24 cellular contexts compared by ENCODE assay signal in the genomic region with DNA sequence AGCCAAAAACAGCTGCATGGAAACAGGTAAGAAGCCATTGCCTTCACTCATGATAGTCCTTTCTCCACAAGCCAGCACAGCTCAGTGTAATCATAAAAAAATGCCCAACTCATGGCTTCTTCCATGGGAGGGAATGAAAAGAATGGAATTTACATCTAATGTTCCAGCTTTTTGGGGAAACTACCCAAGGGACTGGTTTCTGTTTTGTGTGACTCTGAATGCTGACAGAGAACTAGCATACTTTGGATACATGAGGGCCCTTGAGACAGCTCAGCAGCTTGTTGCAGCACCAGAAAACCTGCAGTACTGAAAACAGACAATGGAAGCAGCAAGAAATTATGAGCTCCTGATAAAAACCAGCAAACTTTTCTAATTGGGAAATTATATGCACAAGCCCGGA. TPM values are rescaled to one million over a fixed set of nuclear protein-coding genes. Genes with fewer than 3 reads are reported as not detected.
"Had no signal": no experiment of that assay in that cellular context is flagged by ENCODE, and none has a peak within 500 bp of the region (broad histone marks: within the 10 kb centered on the region; RNA-seq: fewer than 3 reads in every experiment).

No MANE protein-coding gene starts in this region.

- H3K27ac ChIP-seq: dorsolateral prefrontal cortex, foreskin keratinocyte, heart left ventricle, neutrophil, pancreas, suprapubic skin, tibial artery, upper lobe of left lung, vagina had no signal

- H3K9me3 ChIP-seq: mucosa of descending colon, neutrophil, pancreas, suprapubic skin, vagina had no signal

- H3K36me3 ChIP-seq: heart left ventricle, neutrophil, pancreas, suprapubic skin, tibial artery, upper lobe of left lung, vagina had no signal

- H3K4me3 ChIP-seq: dorsolateral prefrontal cortex, heart left ventricle, mucosa of descending colon, pancreas, smooth muscle cell, suprapubic skin, tibial artery, upper lobe of left lung, vagina had no signal

- H3K4me1 ChIP-seq: suprapubic skin, tibial artery, vagina had no signal

- H3K4me2 ChIP-seq: smooth muscle cell had no signal

- ATAC-seq: foreskin keratinocyte; heart left ventricle; mucosa of descending colon; naive thymus-derived CD8-positive, alpha-beta T cell; pancreas; right cardiac atrium had no signal

- DNase-seq: cortex of kidney; dorsolateral prefrontal cortex; effector CD8-positive, alpha-beta T cell; foreskin keratinocyte; heart left ventricle; hypothalamus; kidney glomerular epithelial cell; mucosa of descending colon; naive thymus-derived CD8-positive, alpha-beta T cell; pancreas; right cardiac atrium; stimulated activated CD4-positive, alpha-beta T cell treated with anti-CD3 and anti-CD28 coated beads, Interleukin-2, amount 100 ng/mL, for 48 hours; stimulated activated naive CD4-positive, alpha-beta T cell treated with Interleukin-2 at 50 U/mL for 16 hours; tibial artery had no signal

- H3K27me3 ChIP-seq: dorsolateral prefrontal cortex, foreskin keratinocyte, neutrophil, pancreas, tibial artery, upper lobe of left lung, vagina had no signal

RNA-seq across cellular contexts. Expression of a gene that starts 24.2 kb away (rescaled TPM):
- total RNA-seq: fibroblast of lung; foreskin keratinocyte; glomerular endothelial cell; heart left ventricle; lower leg skin; mucosa of descending colon; naive thymus-derived CD8-positive, alpha-beta T cell; pancreas; progenitor cell of endocrine pancreas; right cardiac atrium; suprapubic skin; vagina had no signal
- polyA plus RNA-seq: esophagus; fibroblast of lung; foreskin keratinocyte; heart left ventricle; naive thymus-derived CD8-positive, alpha-beta T cell; pancreas; right cardiac atrium; smooth muscle cell had no signal
